In the genomic region with DNA sequence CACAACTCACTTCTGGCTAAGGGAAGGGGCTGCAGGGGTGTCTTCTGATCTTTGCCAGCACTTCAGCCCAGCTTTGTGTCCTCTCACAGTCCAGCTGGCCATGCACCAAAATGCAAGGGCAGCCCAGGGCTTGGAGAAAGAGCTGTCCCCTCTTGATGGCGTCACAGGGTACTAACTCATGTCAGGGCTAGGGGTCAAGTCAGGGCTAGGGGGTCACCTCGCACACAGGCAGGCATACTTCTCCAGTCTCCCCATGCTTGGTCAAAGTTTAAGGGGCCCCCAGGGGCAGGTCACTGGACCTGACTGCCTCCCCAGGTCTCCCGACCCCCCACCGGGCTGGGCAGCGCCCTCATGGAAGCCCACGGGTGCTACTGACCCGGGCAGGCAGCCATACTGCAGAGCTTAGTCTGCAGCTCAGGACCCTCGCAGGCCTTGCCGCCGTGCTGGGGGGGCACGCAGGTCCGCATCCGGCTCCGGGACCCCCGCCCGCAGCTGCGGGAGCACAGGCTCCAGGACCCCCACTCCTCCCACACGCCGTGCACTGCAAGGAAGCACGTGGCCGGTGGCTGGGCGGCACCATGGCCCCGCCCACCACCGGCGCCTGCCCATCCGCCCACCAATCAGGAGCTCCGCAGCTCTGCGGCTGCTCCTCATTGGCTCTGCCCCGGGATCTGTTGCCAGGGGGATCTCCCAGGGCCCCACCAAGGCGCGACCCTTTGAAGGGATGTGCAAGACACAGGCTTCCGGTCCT, we compare ENCODE assay signal across 2 cellular contexts.
TF ChIP-seq lines count a peak whose summit lies in the region.

No MANE protein-coding gene starts in this region.

TF ChIP-seq in GM23338, 12 proteins besides CTCF, POLR2A, EP300 and RAD21 (continued from another document):
- no peak for TF ChIP-seq JUNB (IDR thresholded peaks at IDR 0.05; ENCODE audit: unreplicated experiment)
- no peak for TF ChIP-seq EZH2phosphoT487 (IDR thresholded peaks at IDR 0.05; ENCODE audit: unreplicated experiment)
- no peak for TF ChIP-seq POLR2AphosphoS5 (IDR thresholded peaks at IDR 0.05; ENCODE audit: low read depth)
TF ChIP-seq in GM23338: peak in this region for 0.

TF ChIP-seq in WTC11, 78 proteins besides CTCF, POLR2A, EP300 and RAD21 (continued from another document):
- TF ChIP-seq, protein P1, sequence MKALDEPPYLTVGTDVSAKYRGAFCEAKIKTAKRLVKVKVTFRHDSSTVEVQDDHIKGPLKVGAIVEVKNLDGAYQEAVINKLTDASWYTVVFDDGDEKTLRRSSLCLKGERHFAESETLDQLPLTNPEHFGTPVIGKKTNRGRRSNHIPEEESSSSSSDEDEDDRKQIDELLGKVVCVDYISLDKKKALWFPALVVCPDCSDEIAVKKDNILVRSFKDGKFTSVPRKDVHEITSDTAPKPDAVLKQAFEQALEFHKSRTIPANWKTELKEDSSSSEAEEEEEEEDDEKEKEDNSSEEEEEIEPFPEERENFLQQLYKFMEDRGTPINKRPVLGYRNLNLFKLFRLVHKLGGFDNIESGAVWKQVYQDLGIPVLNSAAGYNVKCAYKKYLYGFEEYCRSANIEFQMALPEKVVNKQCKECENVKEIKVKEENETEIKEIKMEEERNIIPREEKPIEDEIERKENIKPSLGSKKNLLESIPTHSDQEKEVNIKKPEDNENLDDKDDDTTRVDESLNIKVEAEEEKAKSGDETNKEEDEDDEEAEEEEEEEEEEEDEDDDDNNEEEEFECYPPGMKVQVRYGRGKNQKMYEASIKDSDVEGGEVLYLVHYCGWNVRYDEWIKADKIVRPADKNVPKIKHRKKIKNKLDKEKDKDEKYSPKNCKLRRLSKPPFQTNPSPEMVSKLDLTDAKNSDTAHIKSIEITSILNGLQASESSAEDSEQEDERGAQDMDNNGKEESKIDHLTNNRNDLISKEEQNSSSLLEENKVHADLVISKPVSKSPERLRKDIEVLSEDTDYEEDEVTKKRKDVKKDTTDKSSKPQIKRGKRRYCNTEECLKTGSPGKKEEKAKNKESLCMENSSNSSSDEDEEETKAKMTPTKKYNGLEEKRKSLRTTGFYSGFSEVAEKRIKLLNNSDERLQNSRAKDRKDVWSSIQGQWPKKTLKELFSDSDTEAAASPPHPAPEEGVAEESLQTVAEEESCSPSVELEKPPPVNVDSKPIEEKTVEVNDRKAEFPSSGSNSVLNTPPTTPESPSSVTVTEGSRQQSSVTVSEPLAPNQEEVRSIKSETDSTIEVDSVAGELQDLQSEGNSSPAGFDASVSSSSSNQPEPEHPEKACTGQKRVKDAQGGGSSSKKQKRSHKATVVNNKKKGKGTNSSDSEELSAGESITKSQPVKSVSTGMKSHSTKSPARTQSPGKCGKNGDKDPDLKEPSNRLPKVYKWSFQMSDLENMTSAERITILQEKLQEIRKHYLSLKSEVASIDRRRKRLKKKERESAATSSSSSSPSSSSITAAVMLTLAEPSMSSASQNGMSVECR (CRISPR knock-in tag; IDR thresholded peaks at IDR 0.05; ENCODE audit: borderline replicate concordance) = no peak
- no peak for TF ChIP-seq FOXJ3 (CRISPR knock-in tag; IDR thresholded peaks at IDR 0.05; ENCODE audit: borderline replicate concordance)
- TF ChIP-seq TEAD4 (CRISPR knock-in tag; IDR thresholded peaks at IDR 0.05) = no peak
- TF ChIP-seq, protein P2, sequence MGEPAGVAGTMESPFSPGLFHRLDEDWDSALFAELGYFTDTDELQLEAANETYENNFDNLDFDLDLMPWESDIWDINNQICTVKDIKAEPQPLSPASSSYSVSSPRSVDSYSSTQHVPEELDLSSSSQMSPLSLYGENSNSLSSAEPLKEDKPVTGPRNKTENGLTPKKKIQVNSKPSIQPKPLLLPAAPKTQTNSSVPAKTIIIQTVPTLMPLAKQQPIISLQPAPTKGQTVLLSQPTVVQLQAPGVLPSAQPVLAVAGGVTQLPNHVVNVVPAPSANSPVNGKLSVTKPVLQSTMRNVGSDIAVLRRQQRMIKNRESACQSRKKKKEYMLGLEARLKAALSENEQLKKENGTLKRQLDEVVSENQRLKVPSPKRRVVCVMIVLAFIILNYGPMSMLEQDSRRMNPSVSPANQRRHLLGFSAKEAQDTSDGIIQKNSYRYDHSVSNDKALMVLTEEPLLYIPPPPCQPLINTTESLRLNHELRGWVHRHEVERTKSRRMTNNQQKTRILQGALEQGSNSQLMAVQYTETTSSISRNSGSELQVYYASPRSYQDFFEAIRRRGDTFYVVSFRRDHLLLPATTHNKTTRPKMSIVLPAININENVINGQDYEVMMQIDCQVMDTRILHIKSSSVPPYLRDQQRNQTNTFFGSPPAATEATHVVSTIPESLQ (CRISPR knock-in tag; IDR thresholded peaks at IDR 0.05) = no peak
- TF ChIP-seq, protein P3, sequence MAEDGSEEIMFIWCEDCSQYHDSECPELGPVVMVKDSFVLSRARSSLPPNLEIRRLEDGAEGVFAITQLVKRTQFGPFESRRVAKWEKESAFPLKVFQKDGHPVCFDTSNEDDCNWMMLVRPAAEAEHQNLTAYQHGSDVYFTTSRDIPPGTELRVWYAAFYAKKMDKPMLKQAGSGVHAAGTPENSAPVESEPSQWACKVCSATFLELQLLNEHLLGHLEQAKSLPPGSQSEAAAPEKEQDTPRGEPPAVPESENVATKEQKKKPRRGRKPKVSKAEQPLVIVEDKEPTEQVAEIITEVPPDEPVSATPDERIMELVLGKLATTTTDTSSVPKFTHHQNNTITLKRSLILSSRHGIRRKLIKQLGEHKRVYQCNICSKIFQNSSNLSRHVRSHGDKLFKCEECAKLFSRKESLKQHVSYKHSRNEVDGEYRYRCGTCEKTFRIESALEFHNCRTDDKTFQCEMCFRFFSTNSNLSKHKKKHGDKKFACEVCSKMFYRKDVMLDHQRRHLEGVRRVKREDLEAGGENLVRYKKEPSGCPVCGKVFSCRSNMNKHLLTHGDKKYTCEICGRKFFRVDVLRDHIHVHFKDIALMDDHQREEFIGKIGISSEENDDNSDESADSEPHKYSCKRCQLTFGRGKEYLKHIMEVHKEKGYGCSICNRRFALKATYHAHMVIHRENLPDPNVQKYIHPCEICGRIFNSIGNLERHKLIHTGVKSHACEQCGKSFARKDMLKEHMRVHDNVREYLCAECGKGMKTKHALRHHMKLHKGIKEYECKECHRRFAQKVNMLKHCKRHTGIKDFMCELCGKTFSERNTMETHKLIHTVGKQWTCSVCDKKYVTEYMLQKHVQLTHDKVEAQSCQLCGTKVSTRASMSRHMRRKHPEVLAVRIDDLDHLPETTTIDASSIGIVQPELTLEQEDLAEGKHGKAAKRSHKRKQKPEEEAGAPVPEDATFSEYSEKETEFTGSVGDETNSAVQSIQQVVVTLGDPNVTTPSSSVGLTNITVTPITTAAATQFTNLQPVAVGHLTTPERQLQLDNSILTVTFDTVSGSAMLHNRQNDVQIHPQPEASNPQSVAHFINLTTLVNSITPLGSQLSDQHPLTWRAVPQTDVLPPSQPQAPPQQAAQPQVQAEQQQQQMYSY (CRISPR knock-in tag; IDR thresholded peaks at IDR 0.05) = no peak
- TF ChIP-seq MXD4 (CRISPR knock-in tag; IDR thresholded peaks at IDR 0.05; ENCODE audit: borderline replicate concordance) = no peak
- TF ChIP-seq ZNF671 (CRISPR knock-in tag; IDR thresholded peaks at IDR 0.05) = no peak
- TF ChIP-seq, protein P4, sequence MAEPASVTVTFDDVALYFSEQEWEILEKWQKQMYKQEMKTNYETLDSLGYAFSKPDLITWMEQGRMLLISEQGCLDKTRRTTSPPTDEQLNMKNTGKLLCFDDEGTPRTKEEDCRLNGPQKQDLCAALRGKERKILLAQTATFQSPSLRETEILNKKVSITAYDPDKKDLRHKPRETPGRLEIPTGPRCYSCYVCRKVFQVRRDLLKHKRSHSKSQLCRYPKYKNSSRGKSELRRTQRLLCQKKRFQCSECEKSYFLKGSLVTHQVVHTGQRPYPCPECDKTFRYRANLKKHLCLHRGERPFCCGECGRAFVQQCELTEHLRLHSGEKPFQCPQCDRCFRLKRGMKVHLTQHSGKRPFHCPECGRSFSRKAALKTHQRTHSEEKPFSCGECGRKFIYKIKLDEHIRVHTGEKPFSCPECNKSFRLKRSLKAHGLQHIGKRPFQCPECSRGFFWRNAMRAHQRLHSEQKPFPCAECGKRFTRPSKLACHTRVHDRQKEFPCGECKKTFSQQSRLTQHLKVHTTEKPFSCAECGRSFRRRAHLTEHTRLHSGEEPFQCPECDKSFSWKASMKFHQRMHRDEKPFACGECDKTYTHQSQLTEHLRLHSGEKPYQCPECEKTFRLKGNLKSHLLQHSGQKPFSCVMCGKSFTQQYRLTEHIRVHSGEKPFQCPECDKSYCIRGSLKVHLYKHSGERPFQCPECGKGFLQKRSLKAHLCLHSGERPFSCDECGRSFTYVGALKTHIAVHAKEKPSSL (CRISPR knock-in tag; conservative IDR thresholded peaks at IDR 0.05) = no peak
- 0 out of 2 replicates have a peak, but pooled peaks have one; percentile 21 for TF ChIP-seq TEAD1 (CRISPR knock-in tag; IDR thresholded peaks at IDR 0.05)
- TF ChIP-seq, protein P5, sequence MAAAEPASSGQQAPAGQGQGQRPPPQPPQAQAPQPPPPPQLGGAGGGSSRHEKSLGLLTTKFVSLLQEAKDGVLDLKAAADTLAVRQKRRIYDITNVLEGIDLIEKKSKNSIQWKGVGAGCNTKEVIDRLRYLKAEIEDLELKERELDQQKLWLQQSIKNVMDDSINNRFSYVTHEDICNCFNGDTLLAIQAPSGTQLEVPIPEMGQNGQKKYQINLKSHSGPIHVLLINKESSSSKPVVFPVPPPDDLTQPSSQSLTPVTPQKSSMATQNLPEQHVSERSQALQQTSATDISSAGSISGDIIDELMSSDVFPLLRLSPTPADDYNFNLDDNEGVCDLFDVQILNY (CRISPR knock-in tag; IDR thresholded peaks at IDR 0.05) = no peak
- no peak for TF ChIP-seq ELF4 (CRISPR knock-in tag; IDR thresholded peaks at IDR 0.05; ENCODE audit: low read depth)
- TF ChIP-seq ZNF138 (CRISPR knock-in tag; conservative IDR thresholded peaks at IDR 0.05) = no peak
- TF ChIP-seq, protein P6, sequence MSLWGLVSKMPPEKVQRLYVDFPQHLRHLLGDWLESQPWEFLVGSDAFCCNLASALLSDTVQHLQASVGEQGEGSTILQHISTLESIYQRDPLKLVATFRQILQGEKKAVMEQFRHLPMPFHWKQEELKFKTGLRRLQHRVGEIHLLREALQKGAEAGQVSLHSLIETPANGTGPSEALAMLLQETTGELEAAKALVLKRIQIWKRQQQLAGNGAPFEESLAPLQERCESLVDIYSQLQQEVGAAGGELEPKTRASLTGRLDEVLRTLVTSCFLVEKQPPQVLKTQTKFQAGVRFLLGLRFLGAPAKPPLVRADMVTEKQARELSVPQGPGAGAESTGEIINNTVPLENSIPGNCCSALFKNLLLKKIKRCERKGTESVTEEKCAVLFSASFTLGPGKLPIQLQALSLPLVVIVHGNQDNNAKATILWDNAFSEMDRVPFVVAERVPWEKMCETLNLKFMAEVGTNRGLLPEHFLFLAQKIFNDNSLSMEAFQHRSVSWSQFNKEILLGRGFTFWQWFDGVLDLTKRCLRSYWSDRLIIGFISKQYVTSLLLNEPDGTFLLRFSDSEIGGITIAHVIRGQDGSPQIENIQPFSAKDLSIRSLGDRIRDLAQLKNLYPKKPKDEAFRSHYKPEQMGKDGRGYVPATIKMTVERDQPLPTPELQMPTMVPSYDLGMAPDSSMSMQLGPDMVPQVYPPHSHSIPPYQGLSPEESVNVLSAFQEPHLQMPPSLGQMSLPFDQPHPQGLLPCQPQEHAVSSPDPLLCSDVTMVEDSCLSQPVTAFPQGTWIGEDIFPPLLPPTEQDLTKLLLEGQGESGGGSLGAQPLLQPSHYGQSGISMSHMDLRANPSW (CRISPR knock-in tag; conservative IDR thresholded peaks at IDR 0.05; ENCODE audit: low read depth) = no peak
- no peak for TF ChIP-seq TP53 (CRISPR knock-in tag; IDR thresholded peaks at IDR 0.05)
- TF ChIP-seq, protein P7, sequence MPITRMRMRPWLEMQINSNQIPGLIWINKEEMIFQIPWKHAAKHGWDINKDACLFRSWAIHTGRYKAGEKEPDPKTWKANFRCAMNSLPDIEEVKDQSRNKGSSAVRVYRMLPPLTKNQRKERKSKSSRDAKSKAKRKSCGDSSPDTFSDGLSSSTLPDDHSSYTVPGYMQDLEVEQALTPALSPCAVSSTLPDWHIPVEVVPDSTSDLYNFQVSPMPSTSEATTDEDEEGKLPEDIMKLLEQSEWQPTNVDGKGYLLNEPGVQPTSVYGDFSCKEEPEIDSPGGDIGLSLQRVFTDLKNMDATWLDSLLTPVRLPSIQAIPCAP (CRISPR knock-in tag; IDR thresholded peaks at IDR 0.05) = no peak
- TF ChIP-seq NFE2L1 (CRISPR knock-in tag; IDR thresholded peaks at IDR 0.05) = no peak
- TF ChIP-seq NR2C2 (CRISPR knock-in tag; IDR thresholded peaks at IDR 0.05) = no peak
- no peak for TF ChIP-seq ZNF121 (CRISPR knock-in tag; IDR thresholded peaks at IDR 0.05)
